In genomic region chr17:82716383-82717181, GRCh38 we compare ENCODE assay signal across 8 cellular contexts. TPM values are rescaled to one million over a fixed set of nuclear protein-coding genes. Genes with fewer than 3 reads are reported as not detected.
A peak's percentile ranks its signal among the peaks of the same experiment; 100 is the strongest.
DNase-seq lines count a peak whose midpoint lies in the region; ATAC-seq lines count a peak whose summit lies in the region.

TSS of gene FN3KRP (plus strand) at chr17:82716706. CDS start at chr17:82716756, 50 bp downstream.

- peak within 1 kb of the TSS; percentile 87 for H3K4me3 ChIP-seq in BLaER1

- peaks cover 19% of the 10 kb centered on the region for H4K20me1 ChIP-seq in BLaER1

- H3K9ac ChIP-seq in BLaER1: peak within 1 kb of the TSS; percentile 85

- H3K36me3 ChIP-seq in BLaER1: peaks cover 32% of the 10 kb centered on the region

- H3K9me3 ChIP-seq in BLaER1: no peaks in the 10 kb centered on the region

- H3K27me3 ChIP-seq in BLaER1: no peaks in the 10 kb centered on the region

- H3K4me1 ChIP-seq in BLaER1: peaks cover 26% of the 10 kb centered on the region

- peak; percentile 73 for ATAC-seq in GM19452 (IDR thresholded peaks at IDR 0.05; ENCODE audit: unreplicated experiment)

- H3K4me2 ChIP-seq in BLaER1: peak within 1 kb of the TSS; percentile 95

- H3K27ac ChIP-seq in BLaER1: peak within 1 kb of the TSS; percentile 74

- DNase-seq in HT-29 (ENCODE audit: low spot score) (peak; percentile 88), NOMO-1 (lab: John Stamatoyannopoulos, UW; ENCODE audit: unreplicated experiment in 2 of 2) (peak; percentile 88 to 95), lung microvascular endothelial cell (ENCODE audit: low read depth in 2 of 2) (peak; percentile 91 to 92)
- peak; percentile 92 for DNase-seq in activated CD8-positive, alpha-beta memory T cell treated with anti-CD3 and anti-CD28 coated beads for 24 hours
- peak; percentile 89 for DNase-seq in effector CD4-positive, alpha-beta T cell
- peak; percentile 66 to 97 (median 86) for DNase-seq in stimulated activated CD4-positive, alpha-beta T cell treated with anti-CD3 and anti-CD28 coated beads, TNF-alpha, amount 100 ng/mL, for 24 hours (ENCODE audit: low read depth in 3 of 3)

RNA-seq across cellular contexts. Expression of gene FN3KRP, which starts in this region (rescaled TPM):
- total RNA-seq in HT-29 (2014; rRNA removed; shearing (Covaris generic)): 24.2 and 25.9 TPM in 2 replicates
- total RNA-seq in lung microvascular endothelial cell: 9.1 and 10.5 TPM in 2 replicates

Comparison
In these comparisons a context has a peak if more than half of its experiments do, and no peak if none do; other contexts are left out.
1. Peak in every context shown above with its lines: DNase-seq, ATAC-seq, H3K4me3 ChIP-seq and H3K27ac ChIP-seq.